Comparison of ENCODE assay signal across 9 cellular contexts in genomic region chr19:1245468-1245867, GRCh38. TPM values are rescaled to one million over a fixed set of nuclear protein-coding genes. Genes with fewer than 3 reads are reported as not detected.
A peak's percentile ranks its signal among the peaks of the same experiment; 100 is the strongest.
DNase-seq lines count a peak whose midpoint lies in the region; ATAC-seq and TF ChIP-seq lines count a peak whose summit lies in the region.
"Had no signal": no experiment of that assay in that cellular context is flagged by ENCODE, and none has a peak within 500 bp of the region (broad histone marks: within the 10 kb centered on the region; RNA-seq: fewer than 3 reads in every experiment).

No MANE protein-coding gene starts in this region.

- H3K4me3 ChIP-seq in ACC112 (ENCODE audit: low read depth, low read length) (no peak overlapping the region), dorsolateral prefrontal cortex (peak overlapping the region in 12 of 59 donors; percentile 5 to 94 (median 46)), ovary (no peak overlapping the region), foreskin fibroblast (ENCODE audit: low read depth in 1 of 2, low read length in 2 of 2) (no peak overlapping the region)

- intact Hi-C loops in dorsolateral prefrontal cortex (cut with DNase I) (no loop called here), ovary (cut with DNase I) (loop anchor here in 2 of 4 donors (2.0 to 10.0 kb wide), 3 partner anchors 21 to 799 kb away; partner anchors contain the start of genes CNN2 (in 1 of the 2), RNU6-2 (in 1 of the 2) and TMEM259 (in 1 of the 2))

- no peak for DNase-seq in dorsolateral prefrontal cortex
- DNase-seq in ovary: peak in 3 of 5 donors; percentile 47 to 62 (median 61)
- no peak for DNase-seq in foreskin fibroblast
- no peak for DNase-seq in NCI-H82 (lab: John Stamatoyannopoulos, UW)
- DNase-seq: activated gamma-delta T cell; effector CD4-positive, alpha-beta T cell; NCI-H1436 treated with DMSO at 0.1 percent for 48 hours had no signal

- no peaks in the 10 kb centered on the region for H3K9me3 ChIP-seq in ovary

- H3K4me1 ChIP-seq in ACC112 (ENCODE audit: control insufficient read depth, insufficient read depth, low read length, unreplicated experiment) (peaks cover 29% of the 10 kb centered on the region), ovary (ENCODE audit: insufficient read depth) (peaks cover 21% of the 10 kb centered on the region)

- ATAC-seq in HG03139 (IDR thresholded peaks at IDR 0.05; ENCODE audit: unreplicated experiment): no peak

- peaks cover 23% of the 10 kb centered on the region for H3K79me2 ChIP-seq in ACC112 (ENCODE audit: control insufficient read depth, insufficient read depth, low read length, unreplicated experiment)

- H3K36me3 ChIP-seq in ACC112 (ENCODE audit: insufficient read depth, low read length) (no peaks in the 10 kb centered on the region), ovary (no peaks in the 10 kb centered on the region)

- TF ChIP-seq CTCF in dorsolateral prefrontal cortex (IDR thresholded peaks at IDR 0.05 in 54 of 56, conservative IDR thresholded peaks at IDR 0.05 in 2 of 56; ENCODE audit: low read depth in 1 of 56, partially characterized antibody in 56 of 56) (no peak), ovary (IDR thresholded peaks at IDR 0.05) (no peak), foreskin fibroblast (IDR thresholded peaks at IDR 0.05; ENCODE audit: low read depth, low read length) (no peak)

- H3K27ac ChIP-seq in ACC112 (ENCODE audit: low read depth, low read length) (peak overlapping the region; percentile 26; the same call in 1 of the 2 replicates), dorsolateral prefrontal cortex (peak overlapping the region in 58 of 59 donors; percentile 60 to 100 (median 91)), ovary (peak overlapping the region; percentile 86 to 92)

- no peaks in the 10 kb centered on the region for H3K27me3 ChIP-seq in ACC112 (ENCODE audit: insufficient read depth, low read length)
- H3K27me3 ChIP-seq in dorsolateral prefrontal cortex: no peaks in the 10 kb centered on the region
- H3K27me3 ChIP-seq in ovary: no peaks in the 10 kb centered on the region

- WGBS in ovary, 3 donors: 74 to 80% (median 78%) methylated on average over 15 of the region's 15 CpGs

- H2AFZ ChIP-seq in ACC112 (ENCODE audit: low read length, unreplicated experiment): no peak overlapping the region

- no peak for TF ChIP-seq POLR2A in ovary (IDR thresholded peaks at IDR 0.05)

- TF ChIP-seq EP300 in ovary (IDR thresholded peaks at IDR 0.05): no peak

RNA-seq across cellular contexts. Expression of gene MIDN, which starts 2.9 kb away (rescaled TPM):
- total RNA-seq in dorsolateral prefrontal cortex: 100 to 1,000 TPM in 4 of 120 experiments, 10 to 100 TPM in 116; 19.9 to 116 (median 36.5) TPM
- total RNA-seq in ovary: 100 to 1,000 TPM in 5 of 7 donors, 10 to 100 TPM in 2; 44.9 to 261 (median 107) TPM
- polyA plus RNA-seq in ovary: 10 to 100 TPM; 10.1 to 26.7 TPM

RNA-seq across cellular contexts. Expression of gene ATP5F1D, which starts 3.9 kb away (rescaled TPM):
- 100 to 1,000 TPM; 170 to 316 (median 242) TPM for total RNA-seq in dorsolateral prefrontal cortex
- 100 to 1,000 TPM in 6 of 7 donors, 10 to 100 TPM in 1; 71.9 to 218 (median 148) TPM for total RNA-seq in ovary
- 100 to 1,000 TPM in 1 of 2 donors, 1 to 10 TPM in 1; 1.3 to 110 TPM for polyA plus RNA-seq in ovary

RNA-seq across cellular contexts. Expression of gene CBARP, which starts 7.7 kb away (rescaled TPM):
- total RNA-seq in dorsolateral prefrontal cortex (10 to 100 TPM in 119 of 120 experiments, 1 to 10 TPM in 1; 9.5 to 47.7 (median 25.8) TPM), ovary (10 to 100 TPM in 2 of 7 donors, 1 to 10 TPM in 2, under 1 TPM in 3; 0.61 to 21.1 (median 2.4) TPM)
- under 1 TPM in 1 of 2 donors, not detected in 1; 0.45 TPM for polyA plus RNA-seq in ovary

RNA-seq across cellular contexts. Expression of gene CIRBP, which starts 23.7 kb away (rescaled TPM):
- 100 to 1,000 TPM; 215 to 736 (median 434) TPM for total RNA-seq in dorsolateral prefrontal cortex
- total RNA-seq in ovary: 100 to 1,000 TPM; 602 to 917 (median 855) TPM
- 1,000 to 10,000 TPM in 1 of 2 donors, 100 to 1,000 TPM in 1; 610 to 1,254 TPM for polyA plus RNA-seq in ovary

RNA-seq across cellular contexts. Expression of gene FAM174C, which starts 29.9 kb away (rescaled TPM):
- total RNA-seq in dorsolateral prefrontal cortex (10 to 100 TPM; 16.2 to 44.5 (median 25.3) TPM), ovary (10 to 100 TPM; 21.7 to 72.5 (median 26.7) TPM)
- 10 to 100 TPM in 1 of 2 donors, under 1 TPM in 1; 0.30 to 35.2 TPM for polyA plus RNA-seq in ovary

Comparison
In these comparisons a context has a peak if more than half of its experiments do, and no peak if none do; other contexts are left out.
1. H3K27ac ChIP-seq: peak in every context shown above with its lines; median percentile 91 in dorsolateral prefrontal cortex; 89 in ovary; 26 in ACC112.
2. DNase-seq: peak in ovary (3 of 5); none in dorsolateral prefrontal cortex (0 of 10), foreskin fibroblast (0 of 2) and NCI-H82 (single experiment).